In the genomic region with DNA sequence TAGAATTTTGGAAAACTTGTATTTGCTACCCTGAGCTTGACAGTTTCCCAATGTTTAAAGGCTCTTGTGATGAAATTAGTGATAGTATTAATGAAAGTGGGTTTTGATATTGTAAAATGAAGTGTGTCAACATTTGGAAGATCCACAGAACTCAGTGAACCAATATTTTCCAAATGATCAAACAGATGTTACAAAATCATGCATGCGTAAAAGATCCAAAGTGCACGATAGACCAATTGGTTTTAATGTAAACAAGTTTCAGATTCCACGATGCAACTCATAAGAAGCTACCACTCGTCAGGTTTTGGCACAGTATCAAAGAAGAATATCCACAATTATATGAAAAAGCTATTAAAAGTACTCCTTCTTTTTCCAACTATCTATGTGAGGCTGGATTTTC, we compare ENCODE assay signal across 19 cellular contexts.
DNase-seq lines count a peak whose midpoint lies in the region; ATAC-seq, FAIRE-seq and TF ChIP-seq lines count a peak whose summit lies in the region.
"Had no signal": no experiment of that assay in that cellular context is flagged by ENCODE, and none has a peak within 500 bp of the region (broad histone marks: within the 10 kb centered on the region; RNA-seq: fewer than 3 reads in every experiment).

No MANE protein-coding gene starts in this region.

- H3K79me2 ChIP-seq in GM23338 (replicated peaks; ENCODE audit: insufficient read depth): no peaks in the 10 kb centered on the region
- H3K79me2 ChIP-seq in HepG2 (ENCODE audit: insufficient read depth, low read length): no peaks in the 10 kb centered on the region

- no peak for TF ChIP-seq CTCF in 22Rv1 (IDR thresholded peaks at IDR 0.05)
- TF ChIP-seq CTCF in GM23338 (conservative IDR thresholded peaks at IDR 0.05; ENCODE audit: low read depth in 2 of 2): no peak
- TF ChIP-seq CTCF in WTC11 (IDR thresholded peaks at IDR 0.05): no peak
- no peak for TF ChIP-seq CTCF in HepG2 (CRISPR knock-in tag; IDR thresholded peaks at IDR 0.05)

- 0 out of 2 replicates have a peak, but pooled peaks cover 3% of the 10 kb centered on the region for H3F3A ChIP-seq in GM23338 (replicated peaks; ENCODE audit: low read depth)

- no peaks in the 10 kb centered on the region for H3K9me3 ChIP-seq in HepG2 (ENCODE audit: low read length)
- H3K9me3 ChIP-seq: BLaER1 had no signal

- H3K4me3 ChIP-seq in GM23338 (no peak overlapping the region), HepG2 (replicated peaks in 1 of 3; ENCODE audit: insufficient read depth in 1 of 3, low read depth in 2 of 3, low read length in 3 of 3) (no peak overlapping the region)
- H3K4me3 ChIP-seq: BLaER1 had no signal

- in situ Hi-C loops in HepG2 (cut with HindIII; ENCODE audit: extremely low pct_ligation_motif_present, low pct_unique_long_range_greater_than_20kb): no loop called here

- H3K36me3 ChIP-seq in GM23338 (ENCODE audit: insufficient read depth) (no peaks in the 10 kb centered on the region), HepG2 (replicated peaks in 1 of 2; ENCODE audit: control insufficient read depth in 1 of 2, insufficient read depth in 2 of 2, low read length in 2 of 2) (no peaks in the 10 kb centered on the region)

- H3K27me3 ChIP-seq in GM23338 (ENCODE audit: insufficient read depth) (no peaks in the 10 kb centered on the region), HepG2 (ENCODE audit: control insufficient read depth in 1 of 2, insufficient read depth in 2 of 2, low read length in 2 of 2) (no peaks in the 10 kb centered on the region)
- H3K27me3 ChIP-seq: BLaER1 had no signal

- no peaks in the 10 kb centered on the region for H3K9me3 Mint-ChIP-seq in GM23338
- H3K9me3 Mint-ChIP-seq in WTC11: no peaks in the 10 kb centered on the region
- H3K9me3 Mint-ChIP-seq: CD4-positive, alpha-beta memory T cell had no signal

- H3K4me1 ChIP-seq in GM23338 (ENCODE audit: insufficient read depth) (peaks cover 31% of the 10 kb centered on the region), HepG2 (ENCODE audit: insufficient read depth, low read length) (no peaks in the 10 kb centered on the region; the same call in 1 of the 2 replicates)
- H3K4me1 ChIP-seq: BLaER1 had no signal

- peaks cover 12% of the 10 kb centered on the region; the same call in 2 of the 3 replicates for H3K36me3 Mint-ChIP-seq in GM23338 (ENCODE audit: low read depth)
- H3K36me3 Mint-ChIP-seq in WTC11: peaks cover 3% of the 10 kb centered on the region; the same call in 1 of the 2 replicates

- FAIRE-seq in HepG2 (lab: Jason Lieb, UNC): no peak
- FAIRE-seq: G401.6, RCC 7860 had no signal

- no peak overlapping the region for H3K4me2 ChIP-seq in GM23338
- no peak overlapping the region for H3K4me2 ChIP-seq in HepG2 (ENCODE audit: low read depth, low read length)
- H3K4me2 ChIP-seq: BLaER1 had no signal

- H3K9ac ChIP-seq in HepG2 (ENCODE audit: insufficient read depth, low read depth, low read length): no peak overlapping the region
- H3K9ac ChIP-seq: BLaER1 had no signal

- H3K4me3 Mint-ChIP-seq in GM23338 (no peak overlapping the region), WTC11 (no peak overlapping the region)
- H3K4me3 Mint-ChIP-seq: CD4-positive, alpha-beta memory T cell had no signal

- H3K27ac ChIP-seq in 22Rv1 (peak overlapping the region; percentile 55), GM23338 (ENCODE audit: low read depth) (peak overlapping the region; percentile 11; the same call in 1 of the 2 replicates), HepG2 (ENCODE audit: extremely low read length, insufficient read depth, low read length) (no peak overlapping the region)
- H3K27ac ChIP-seq: BLaER1 had no signal

- H3K27me3 Mint-ChIP-seq in GM23338 (ENCODE audit: insufficient read depth, low read depth, poor library complexity) (no peaks in the 10 kb centered on the region), WTC11 (ENCODE audit: low read depth) (no peaks in the 10 kb centered on the region)
- H3K27me3 Mint-ChIP-seq: CD4-positive, alpha-beta memory T cell had no signal

- no TSS peak for BruUV-seq in HepG2 (replicated peaks; lab: Mats Ljungman, UMichigan)

- H3K27ac Mint-ChIP-seq in GM23338 (no peak overlapping the region), WTC11 (peak overlapping the region; percentile 81)
- H3K27ac Mint-ChIP-seq: CD4-positive, alpha-beta memory T cell had no signal

- CTCF ChIA-PET in WTC11 (lab: Charles Lee): interaction anchor here (1.8 kb wide), 1 partner anchor 228 kb away, joined by 5 read pairs; no protein-coding TSS in a partner anchor
- CTCF ChIA-PET in HepG2 (lab: Yijun Ruan, JAX; ENCODE audit: low intra/inter-chr PET ratio, low total read pairs): no interaction called here

- POLR2A ChIA-PET in WTC11 (lab: Charles Lee): no interaction called here
- POLR2A ChIA-PET in HepG2 (lab: Yijun Ruan, JAX): no interaction called here

- H3K4me1 Mint-ChIP-seq in GM23338 (peaks cover 40% of the 10 kb centered on the region), WTC11 (peaks cover 42% of the 10 kb centered on the region)

- H2AFZ ChIP-seq in GM23338 (no peak overlapping the region), HepG2 (ENCODE audit: low read length) (no peak overlapping the region)

- H3K9me2 ChIP-seq in GM23338 (ENCODE audit: insufficient read depth): no peaks in the 10 kb centered on the region

- DNase-seq in GM23338 (ENCODE audit: low spot score) (no peak), WTC11 (ENCODE audit: low spot score) (no peak), HepG2 (ENCODE audit: low spot score) (peak; percentile 43), GM19238 (ENCODE audit: insufficient read length, low spot score) (no peak), NCI-H2081 (lab: John Stamatoyannopoulos, UW) (no peak), SHP77 treated with DMSO at 0.1 percent for 48 hours (lab: John Stamatoyannopoulos, UW) (no peak)
- DNase-seq: CD4-positive, alpha-beta memory T cell; HCEC 1CT; KG1; NCI-H1105 treated with DMSO at 0.1 percent for 48 hours; NCI-H187; NCI-H748 treated with DMSO at 0.1 percent for 48 hours; NK-92 treated with Interleukin-12 subunit alpha and Interleukin-12 subunit beta, amount 100 ng/mL, for 24 hours; SW 1271 had no signal

- 82% methylated on average over 4 of the region's 4 CpGs for WGBS in HepG2 (ENCODE audit: low lambda C conversion rate)

- H4K20me1 ChIP-seq in GM23338 (replicated peaks; ENCODE audit: insufficient read depth) (no peaks in the 10 kb centered on the region), HepG2 (ENCODE audit: insufficient read depth, low read length) (no peaks in the 10 kb centered on the region)
- H4K20me1 ChIP-seq: BLaER1 had no signal

- no peak for TF ChIP-seq RAD21 in HepG2 (CRISPR knock-in tag; IDR thresholded peaks at IDR 0.05)

- ATAC-seq in GM23338 (no peak), WTC11 (no peak), HepG2 (no peak)
- ATAC-seq: Right ventricle myocardium inferior had no signal

- intact Hi-C loops in HepG2 (cut with micrococcal nuclease; ENCODE audit: unreplicated experiment): no loop called here

- TF ChIP-seq POLR2A in HepG2 (IDR thresholded peaks at IDR 0.05; ENCODE audit: insufficient read depth in 1 of 2, low read depth in 2 of 2, low read length in 2 of 2): no peak

- TF ChIP-seq EP300 in HepG2 (IDR thresholded peaks at IDR 0.05; ENCODE audit: low read depth in 2 of 2, low read length in 2 of 2): no peak
- TF ChIP-seq EP300 in HepG2 (CRISPR knock-in tag; IDR thresholded peaks at IDR 0.05; ENCODE audit: borderline replicate concordance): no peak

TF ChIP-seq in GM23338, 12 proteins besides CTCF, POLR2A, EP300 and RAD21 (continues in another document):
- TF ChIP-seq, protein P1, sequence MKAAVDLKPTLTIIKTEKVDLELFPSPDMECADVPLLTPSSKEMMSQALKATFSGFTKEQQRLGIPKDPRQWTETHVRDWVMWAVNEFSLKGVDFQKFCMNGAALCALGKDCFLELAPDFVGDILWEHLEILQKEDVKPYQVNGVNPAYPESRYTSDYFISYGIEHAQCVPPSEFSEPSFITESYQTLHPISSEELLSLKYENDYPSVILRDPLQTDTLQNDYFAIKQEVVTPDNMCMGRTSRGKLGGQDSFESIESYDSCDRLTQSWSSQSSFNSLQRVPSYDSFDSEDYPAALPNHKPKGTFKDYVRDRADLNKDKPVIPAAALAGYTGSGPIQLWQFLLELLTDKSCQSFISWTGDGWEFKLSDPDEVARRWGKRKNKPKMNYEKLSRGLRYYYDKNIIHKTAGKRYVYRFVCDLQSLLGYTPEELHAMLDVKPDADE (IDR thresholded peaks at IDR 0.05): no peak
- TF ChIP-seq EZH2phosphoT487 (IDR thresholded peaks at IDR 0.05; ENCODE audit: unreplicated experiment) (no peak), ZNF331 (CRISPR knock-in tag; IDR thresholded peaks at IDR 0.05; ENCODE audit: low read depth) (no peak)

TF ChIP-seq in WTC11, 78 proteins besides CTCF, POLR2A, EP300 and RAD21:
- TF ChIP-seq TEAD4 (CRISPR knock-in tag; IDR thresholded peaks at IDR 0.05): no peak

TF ChIP-seq in HepG2, 621 proteins besides CTCF, POLR2A, EP300 and RAD21:
- no peak for TF ChIP-seq ZFP1 (CRISPR knock-in tag; IDR thresholded peaks at IDR 0.05)
- TF ChIP-seq CHCHD3 (CRISPR knock-in tag; IDR thresholded peaks at IDR 0.05): no peak
- TF ChIP-seq, protein P2, sequence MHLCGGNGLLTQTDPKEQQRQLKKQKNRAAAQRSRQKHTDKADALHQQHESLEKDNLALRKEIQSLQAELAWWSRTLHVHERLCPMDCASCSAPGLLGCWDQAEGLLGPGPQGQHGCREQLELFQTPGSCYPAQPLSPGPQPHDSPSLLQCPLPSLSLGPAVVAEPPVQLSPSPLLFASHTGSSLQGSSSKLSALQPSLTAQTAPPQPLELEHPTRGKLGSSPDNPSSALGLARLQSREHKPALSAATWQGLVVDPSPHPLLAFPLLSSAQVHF (CRISPR knock-in tag; IDR thresholded peaks at IDR 0.05): no peak
- TF ChIP-seq ADNP (CRISPR knock-in tag; IDR thresholded peaks at IDR 0.05): no peak
- TF ChIP-seq YEATS2 (CRISPR knock-in tag; IDR thresholded peaks at IDR 0.05; ENCODE audit: borderline replicate concordance): no peak
